11 cellular contexts compared by ENCODE assay signal in the genomic region with DNA sequence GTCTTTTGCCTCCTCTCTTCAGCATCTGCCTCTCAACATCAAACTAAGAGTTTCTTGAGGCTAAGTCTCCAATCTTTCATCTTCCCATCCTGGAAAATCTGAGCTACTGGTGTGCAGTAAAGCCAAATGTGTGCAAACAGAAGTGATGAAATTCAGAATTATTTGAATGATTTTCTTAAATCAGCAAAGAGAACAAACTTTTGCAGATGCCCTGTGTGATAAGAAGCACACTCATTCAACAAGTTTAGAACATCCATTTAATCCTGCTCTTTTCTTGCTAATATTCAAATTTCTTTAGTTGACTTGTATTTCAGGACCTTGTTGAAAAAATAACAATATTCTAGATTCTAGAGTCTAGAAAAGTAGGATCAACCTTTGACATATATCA.
DNase-seq lines count a peak whose midpoint lies in the region; ATAC-seq and TF ChIP-seq lines count a peak whose summit lies in the region.
"Had no signal": no experiment of that assay in that cellular context is flagged by ENCODE, and none has a peak within 500 bp of the region (broad histone marks: within the 10 kb centered on the region; RNA-seq: fewer than 3 reads in every experiment).

No MANE protein-coding gene starts in this region.

- ATAC-seq in GM19324 (IDR thresholded peaks at IDR 0.05; ENCODE audit: low FRiP score, unreplicated experiment) (peak; percentile 18), HG02943 (IDR thresholded peaks at IDR 0.05; ENCODE audit: low read depth, unreplicated experiment) (peak; percentile 28), T-helper 17 cell (peak; percentile 52), WTC11 (no peak)

- peak overlapping the region in 5 of 7 donors; percentile 2 to 89 (median 80) for H3K27ac Mint-ChIP-seq in CD14-positive monocyte
- peak overlapping the region; percentile 93 for H3K27ac Mint-ChIP-seq in T-helper 17 cell
- H3K27ac Mint-ChIP-seq in WTC11, result no peak overlapping the region
- H3K27ac Mint-ChIP-seq: nephron progenitor cell had no signal

- TF ChIP-seq CTCF in CD14-positive monocyte (IDR thresholded peaks at IDR 0.05) (no peak), WTC11 (IDR thresholded peaks at IDR 0.05) (no peak)

- no peaks in the 10 kb centered on the region for H3K36me3 Mint-ChIP-seq in CD14-positive monocyte
- H3K36me3 Mint-ChIP-seq in T-helper 17 cell (ENCODE audit: low read depth), result peaks cover 2% of the 10 kb centered on the region
- H3K36me3 Mint-ChIP-seq in WTC11, result peaks cover 29% of the 10 kb centered on the region

- no peak overlapping the region for H3K4me3 Mint-ChIP-seq in CD14-positive monocyte
- H3K4me3 Mint-ChIP-seq in T-helper 17 cell, result peak overlapping the region; percentile 82
- H3K4me3 Mint-ChIP-seq in WTC11, result no peak overlapping the region
- H3K4me3 Mint-ChIP-seq: nephron progenitor cell had no signal

- peaks cover 2% of the 10 kb centered on the region for H3K4me1 Mint-ChIP-seq in CD14-positive monocyte
- H3K4me1 Mint-ChIP-seq in T-helper 17 cell, result peaks cover 6% of the 10 kb centered on the region
- peaks cover 7% of the 10 kb centered on the region; the same call in 1 of the 2 replicates for H3K4me1 Mint-ChIP-seq in WTC11

- no peaks in the 10 kb centered on the region for H3K9me3 ChIP-seq in T-helper 17 cell (ENCODE audit: control insufficient read depth, low read length, poor library complexity, severe bottlenecking)
- H3K9me3 ChIP-seq: body of pancreas had no signal

- H3K27me3 Mint-ChIP-seq in CD14-positive monocyte (ENCODE audit: low read depth in 3 of 3) (peaks cover 0 to 2% (median 1%) of the 10 kb centered on the region in 3 donors), T-helper 17 cell (no peaks in the 10 kb centered on the region), WTC11 (ENCODE audit: low read depth) (no peaks in the 10 kb centered on the region)

- CTCF ChIA-PET in WTC11 (lab: Charles Lee), result no interaction called here

- DNase-seq in CD14-positive monocyte (ENCODE audit: low spot score) (no peak), T-helper 17 cell (no peak), NCI-H226 (no peak), ecto neural progenitor cell (ENCODE audit: low spot score) (no peak), WTC11 (ENCODE audit: low spot score) (no peak), AG08395 (ENCODE audit: low spot score) (no peak)
- DNase-seq: NCI-H146, nephron progenitor cell had no signal

- POLR2A ChIA-PET in WTC11 (lab: Charles Lee), result no interaction called here

- H3K9me3 Mint-ChIP-seq in CD14-positive monocyte (peaks cover 11 to 33% (median 17%) of the 10 kb centered on the region in 7 donors), WTC11 (peaks cover 30% of the 10 kb centered on the region)

- intact Hi-C loops in CD14-positive monocyte (cut with micrococcal nuclease), result no loop called here

TF ChIP-seq in WTC11, 78 proteins besides CTCF, POLR2A, EP300 and RAD21:
- TF ChIP-seq JUN (CRISPR knock-in tag; IDR thresholded peaks at IDR 0.05) (no peak), NFE2L1 (CRISPR knock-in tag; IDR thresholded peaks at IDR 0.05) (no peak), RORB (CRISPR knock-in tag; IDR thresholded peaks at IDR 0.05) (no peak), ZNF232 (CRISPR knock-in tag; IDR thresholded peaks at IDR 0.05) (no peak)
- TF ChIP-seq, protein P1, sequence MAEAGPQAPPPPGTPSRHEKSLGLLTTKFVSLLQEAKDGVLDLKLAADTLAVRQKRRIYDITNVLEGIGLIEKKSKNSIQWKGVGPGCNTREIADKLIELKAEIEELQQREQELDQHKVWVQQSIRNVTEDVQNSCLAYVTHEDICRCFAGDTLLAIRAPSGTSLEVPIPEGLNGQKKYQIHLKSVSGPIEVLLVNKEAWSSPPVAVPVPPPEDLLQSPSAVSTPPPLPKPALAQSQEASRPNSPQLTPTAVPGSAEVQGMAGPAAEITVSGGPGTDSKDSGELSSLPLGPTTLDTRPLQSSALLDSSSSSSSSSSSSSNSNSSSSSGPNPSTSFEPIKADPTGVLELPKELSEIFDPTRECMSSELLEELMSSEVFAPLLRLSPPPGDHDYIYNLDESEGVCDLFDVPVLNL (CRISPR knock-in tag; IDR thresholded peaks at IDR 0.05; ENCODE audit: borderline replicate concordance, low read depth), result no peak
- TF ChIP-seq, protein P2, sequence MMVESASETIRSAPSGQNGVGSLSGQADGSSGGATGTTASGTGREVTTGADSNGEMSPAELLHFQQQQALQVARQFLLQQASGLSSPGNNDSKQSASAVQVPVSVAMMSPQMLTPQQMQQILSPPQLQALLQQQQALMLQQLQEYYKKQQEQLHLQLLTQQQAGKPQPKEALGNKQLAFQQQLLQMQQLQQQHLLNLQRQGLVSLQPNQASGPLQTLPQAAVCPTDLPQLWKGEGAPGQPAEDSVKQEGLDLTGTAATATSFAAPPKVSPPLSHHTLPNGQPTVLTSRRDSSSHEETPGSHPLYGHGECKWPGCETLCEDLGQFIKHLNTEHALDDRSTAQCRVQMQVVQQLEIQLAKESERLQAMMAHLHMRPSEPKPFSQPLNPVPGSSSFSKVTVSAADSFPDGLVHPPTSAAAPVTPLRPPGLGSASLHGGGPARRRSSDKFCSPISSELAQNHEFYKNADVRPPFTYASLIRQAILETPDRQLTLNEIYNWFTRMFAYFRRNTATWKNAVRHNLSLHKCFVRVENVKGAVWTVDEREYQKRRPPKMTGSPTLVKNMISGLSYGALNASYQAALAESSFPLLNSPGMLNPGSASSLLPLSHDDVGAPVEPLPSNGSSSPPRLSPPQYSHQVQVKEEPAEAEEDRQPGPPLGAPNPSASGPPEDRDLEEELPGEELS (CRISPR knock-in tag; IDR thresholded peaks at IDR 0.05), result no peak
- TF ChIP-seq, protein P3, sequence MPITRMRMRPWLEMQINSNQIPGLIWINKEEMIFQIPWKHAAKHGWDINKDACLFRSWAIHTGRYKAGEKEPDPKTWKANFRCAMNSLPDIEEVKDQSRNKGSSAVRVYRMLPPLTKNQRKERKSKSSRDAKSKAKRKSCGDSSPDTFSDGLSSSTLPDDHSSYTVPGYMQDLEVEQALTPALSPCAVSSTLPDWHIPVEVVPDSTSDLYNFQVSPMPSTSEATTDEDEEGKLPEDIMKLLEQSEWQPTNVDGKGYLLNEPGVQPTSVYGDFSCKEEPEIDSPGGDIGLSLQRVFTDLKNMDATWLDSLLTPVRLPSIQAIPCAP (CRISPR knock-in tag; IDR thresholded peaks at IDR 0.05), result no peak
- TF ChIP-seq, protein P4, sequence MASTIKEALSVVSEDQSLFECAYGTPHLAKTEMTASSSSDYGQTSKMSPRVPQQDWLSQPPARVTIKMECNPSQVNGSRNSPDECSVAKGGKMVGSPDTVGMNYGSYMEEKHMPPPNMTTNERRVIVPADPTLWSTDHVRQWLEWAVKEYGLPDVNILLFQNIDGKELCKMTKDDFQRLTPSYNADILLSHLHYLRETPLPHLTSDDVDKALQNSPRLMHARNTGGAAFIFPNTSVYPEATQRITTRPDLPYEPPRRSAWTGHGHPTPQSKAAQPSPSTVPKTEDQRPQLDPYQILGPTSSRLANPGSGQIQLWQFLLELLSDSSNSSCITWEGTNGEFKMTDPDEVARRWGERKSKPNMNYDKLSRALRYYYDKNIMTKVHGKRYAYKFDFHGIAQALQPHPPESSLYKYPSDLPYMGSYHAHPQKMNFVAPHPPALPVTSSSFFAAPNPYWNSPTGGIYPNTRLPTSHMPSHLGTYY (CRISPR knock-in tag; IDR thresholded peaks at IDR 0.05), result no peak
